In the genomic region with DNA sequence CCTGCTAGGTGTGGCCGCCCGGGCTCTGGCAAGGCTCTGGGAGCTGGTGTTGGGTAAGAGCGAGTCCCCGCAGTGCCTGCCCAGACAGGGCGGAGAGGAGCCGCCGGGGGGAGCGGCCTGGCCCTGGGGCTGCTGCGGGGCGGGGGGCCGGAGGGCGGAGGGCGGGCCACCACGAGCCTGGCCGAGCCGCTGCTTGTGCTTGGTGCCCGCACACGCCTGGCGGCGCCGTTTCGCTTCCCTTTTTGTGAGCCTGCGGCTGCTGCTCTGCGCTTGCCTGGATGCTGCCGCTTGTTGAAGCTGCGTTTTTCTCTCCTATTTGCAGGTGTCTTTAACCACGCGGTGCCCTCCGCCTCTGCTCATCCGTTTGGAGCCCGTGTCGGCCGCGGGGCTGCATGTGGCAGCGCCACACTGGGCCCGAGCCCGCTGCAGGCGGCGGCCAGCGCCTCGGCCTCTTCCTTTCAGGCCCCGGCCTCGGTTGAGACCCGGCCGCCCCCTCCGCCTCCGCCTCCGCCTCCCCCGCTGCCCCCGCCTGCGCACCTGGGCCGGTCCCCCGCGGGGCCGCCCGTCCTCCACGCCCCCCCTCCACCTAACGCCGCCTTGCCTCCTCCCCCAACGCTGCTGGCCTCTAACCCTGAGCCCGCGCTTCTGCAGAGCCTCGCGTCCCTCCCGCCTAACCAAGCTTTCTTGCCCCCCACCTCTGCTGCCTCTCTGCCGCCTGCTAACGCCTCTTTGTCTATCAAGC, we compare ENCODE assay signal across 19 cellular contexts. TPM values are rescaled to one million over a fixed set of nuclear protein-coding genes. Genes with fewer than 3 reads are reported as not detected.
DNase-seq lines count a peak whose midpoint lies in the region; ATAC-seq and TF ChIP-seq lines count a peak whose summit lies in the region.
"Had no signal": no experiment of that assay in that cellular context is flagged by ENCODE, and none has a peak within 500 bp of the region (broad histone marks: within the 10 kb centered on the region; RNA-seq: fewer than 3 reads in every experiment).

No MANE protein-coding gene starts in this region.

- TF ChIP-seq CTCF in GM12864 (IDR thresholded peaks at IDR 0.05; ENCODE audit: low read depth, low read length, missing control alignments), result peak; percentile 33
- TF ChIP-seq CTCF in HL-60 (IDR thresholded peaks at IDR 0.05; ENCODE audit: insufficient read depth, low read length), result peak; percentile 5
- TF ChIP-seq CTCF in Peyer's patch (IDR thresholded peaks at IDR 0.05), result no peak
- TF ChIP-seq CTCF in mucosa of descending colon (IDR thresholded peaks at IDR 0.05), result no peak

- H3K9me3 ChIP-seq in Peyer's patch (no peaks in the 10 kb centered on the region), mucosa of descending colon (no peaks in the 10 kb centered on the region)
- H3K9me3 ChIP-seq: tibial nerve had no signal

- ATAC-seq in mucosa of descending colon (peak; percentile 6), GM21786 (IDR thresholded peaks at IDR 0.05; ENCODE audit: unreplicated experiment) (no peak), HG03108 (IDR thresholded peaks at IDR 0.05; ENCODE audit: unreplicated experiment) (no peak)
- ATAC-seq: SK-N-SH treated with all-trans-retinoic acid at 6 μM for 48 hours, WTC11 had no signal

- DNase-seq in GM12864 (ENCODE audit: low read depth), result peak; percentile 87
- peak; percentile 79 to 84 for DNase-seq in HL-60 (ENCODE audit: low read depth in 1 of 2, low spot score in 1 of 2)
- DNase-seq in Peyer's patch, result peak in 2 of 3 donors; percentile 77 to 87
- no peak for DNase-seq in mucosa of descending colon
- DNase-seq in activated effector memory CD4-positive, alpha-beta T cell treated with Interleukin-2 at 50 U/mL for 16 hours, result no peak
- DNase-seq in SKM-1 (lab: John Stamatoyannopoulos, UW; ENCODE audit: unreplicated experiment), result no peak
- DNase-seq: activated CD8-positive, alpha-beta memory T cell treated with anti-CD3 and anti-CD28 coated beads, Interleukin-2, amount 50 U/mL, for 48 hours; endodermal cell; islet precursor cell; NCI-H2171; OCI-M1; stimulated activated CD4-positive, alpha-beta T cell treated with anti-CD3 and anti-CD28 coated beads, Interleukin-15, amount 100 ng/mL, for 24 hours had no signal

- H3K4me3 ChIP-seq in GM12864 (ENCODE audit: low read depth, low read length) (no peak overlapping the region), HL-60 (replicated peaks; ENCODE audit: insufficient read depth, low read length) (no peak overlapping the region), Peyer's patch (peak overlapping the region in 1 of 4 donors; percentile 27), mucosa of descending colon (no peak overlapping the region)
- H3K4me3 ChIP-seq: tibial nerve had no signal

- H3K36me3 ChIP-seq in Peyer's patch (peaks cover 0 to 88% (median 0%) of the 10 kb centered on the region in 3 donors), mucosa of descending colon (ENCODE audit: low read depth) (peaks cover 7% of the 10 kb centered on the region)

- TF ChIP-seq POLR2A in Peyer's patch (IDR thresholded peaks at IDR 0.05), result no peak

- intact Hi-C loops in mucosa of descending colon (cut with DNase I, micrococcal nuclease), result no loop called here

- no peaks in the 10 kb centered on the region for H3K27me3 ChIP-seq in HL-60 (ENCODE audit: insufficient read depth, poor library complexity, severe bottlenecking)
- H3K27me3 ChIP-seq in Peyer's patch, result no peaks in the 10 kb centered on the region
- H3K27me3 ChIP-seq: tibial nerve had no signal

- peaks cover 0 to 5% (median 2%) of the 10 kb centered on the region in 4 donors for H3K4me1 ChIP-seq in Peyer's patch
- H3K4me1 ChIP-seq in mucosa of descending colon (ENCODE audit: low read depth), result no peaks in the 10 kb centered on the region

- peak overlapping the region; percentile 69 for H3K27ac ChIP-seq in HL-60 (replicated peaks)
- H3K27ac ChIP-seq in Peyer's patch, result peak overlapping the region in 2 of 4 donors; percentile 59 to 84

RNA-seq across cellular contexts. Expression of a gene that starts 8.5 kb away (rescaled TPM):
- 100 to 1,000 TPM; 156 to 298 (median 227) TPM for total RNA-seq in Peyer's patch
- 100 to 1,000 TPM; 132 to 231 (median 189) TPM for total RNA-seq in mucosa of descending colon

RNA-seq across cellular contexts. Expression of a gene that starts 9.0 kb away (rescaled TPM):
- total RNA-seq in Peyer's patch, result 100 to 1,000 TPM in 1 of 4 donors, 10 to 100 TPM in 3; 38.7 to 133 (median 72.3) TPM
- total RNA-seq in mucosa of descending colon, result 10 to 100 TPM; 60.6 to 81.2 (median 68.2) TPM

RNA-seq across cellular contexts. Expression of a gene that starts 21.5 kb away (rescaled TPM):
- total RNA-seq in Peyer's patch, result 1 to 10 TPM in 2 of 4 donors, under 1 TPM in 1, not detected in 1; 0.95 to 4.7 (median 1.6) TPM
- 1 to 10 TPM; 2.7 to 5.1 (median 3.8) TPM for total RNA-seq in mucosa of descending colon

RNA-seq across cellular contexts. Expression of a gene that starts 28.6 kb away (rescaled TPM):
- not detected for total RNA-seq in Peyer's patch
- 1 to 10 TPM in 1 of 3 donors, under 1 TPM in 2; 0.38 to 2.4 (median 0.87) TPM for total RNA-seq in mucosa of descending colon
- total RNA-seq: posterior vena cava, tibial nerve had no signal

RNA-seq across cellular contexts. Expression of a gene that starts 54.4 kb away (rescaled TPM):
- total RNA-seq in Peyer's patch (1 to 10 TPM; 1.2 to 5.8 (median 2.6) TPM), mucosa of descending colon (1 to 10 TPM in 2 of 3 donors, under 1 TPM in 1; 0.29 to 1.4 (median 1.1) TPM)
- total RNA-seq: endodermal cell, glomerular endothelial cell, WTC11 had no signal

Comparison
In these comparisons a context has a peak if more than half of its experiments do, and no peak if none do; other contexts are left out.
1. DNase-seq: peak in GM12864 (single experiment), HL-60 (2 of 2) and Peyer's patch (2 of 3); none in mucosa of descending colon (0 of 3), activated effector memory CD4-positive, alpha-beta T cell treated with Interleukin-2 at 50 U/mL for 16 hours (single experiment) and SKM-1 (single experiment).
2. CTCF ChIP-seq: peak in GM12864 (single experiment) and HL-60 (single experiment); none in Peyer's patch (0 of 6) and mucosa of descending colon (single experiment).